ENCODE assay signal across 17 cellular contexts in the genomic region with DNA sequence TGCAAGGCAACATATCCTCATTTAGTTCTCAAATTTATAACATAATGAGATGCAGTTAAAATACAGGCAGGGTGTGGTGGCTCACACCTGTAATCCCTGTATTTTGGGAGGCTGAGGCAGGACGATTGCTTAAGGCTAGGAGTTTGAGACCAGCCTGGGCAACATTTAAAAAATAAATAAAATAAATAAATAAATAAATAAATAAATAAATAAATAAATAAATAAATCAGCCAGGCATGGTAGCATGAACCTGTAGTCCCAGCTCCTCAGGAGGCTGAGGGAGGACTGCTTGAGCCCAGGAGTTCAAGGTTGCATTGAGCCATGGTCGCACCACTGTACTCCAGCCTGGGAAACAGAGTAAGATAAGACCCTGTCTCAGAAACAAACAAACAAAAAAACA. TPM values are rescaled to one million over a fixed set of nuclear protein-coding genes. Genes with fewer than 3 reads are reported as not detected.
A peak's percentile ranks its signal among the peaks of the same experiment; 100 is the strongest.
DNase-seq lines count a peak whose midpoint lies in the region; ATAC-seq, FAIRE-seq and TF ChIP-seq lines count a peak whose summit lies in the region.
"Had no signal": no experiment of that assay in that cellular context is flagged by ENCODE, and none has a peak within 500 bp of the region (broad histone marks: within the 10 kb centered on the region; RNA-seq: fewer than 3 reads in every experiment).

No MANE protein-coding gene starts in this region.

- CTCF ChIA-PET in A549 (lab: Yijun Ruan, JAX), result interaction anchor here (0.5 to 0.6 kb wide), 2 partner anchors 50 to 189 kb away, joined by 3 read pairs; no protein-coding TSS in a partner anchor
- CTCF ChIA-PET in CD8-positive, alpha-beta memory T cell (lab: Charles Lee), result no interaction called here

- TF ChIP-seq POLR2A in A549 (IDR thresholded peaks at IDR 0.05; ENCODE audit: low read length) (no peak), transverse colon (IDR thresholded peaks at IDR 0.05) (no peak)

- intact Hi-C loops in transverse colon (cut with DNase I; ENCODE audit: low total_unique reads), result no loop called here

- no peaks in the 10 kb centered on the region for H3K27me3 Mint-ChIP-seq in CD8-positive, alpha-beta memory T cell
- H3K27me3 Mint-ChIP-seq in endothelial cell (ENCODE audit: unreplicated experiment), result peaks cover 4% of the 10 kb centered on the region
- H3K27me3 Mint-ChIP-seq: CD4-positive, alpha-beta T cell had no signal

- POLR2A ChIA-PET in A549 (lab: Yijun Ruan, JAX), result no interaction called here
- POLR2A ChIA-PET in CD8-positive, alpha-beta memory T cell (lab: Charles Lee), result no interaction called here

- H3K4me2 ChIP-seq in A549, result no peak overlapping the region

- H3K9me3 ChIP-seq in A549 (no peaks in the 10 kb centered on the region), transverse colon (no peaks in the 10 kb centered on the region)
- H3K9me3 ChIP-seq in CD8-positive, alpha-beta memory T cell (ENCODE audit: low read length), result no peaks in the 10 kb centered on the region
- H3K9me3 ChIP-seq: BE2C had no signal

- no peak overlapping the region for H3K27ac ChIP-seq in A549
- H3K27ac ChIP-seq in CD8-positive, alpha-beta memory T cell (ENCODE audit: low read depth, low read length), result no peak overlapping the region
- H3K27ac ChIP-seq in transverse colon, result peak overlapping the region; percentile 46 to 71 (median 63)
- H3K27ac ChIP-seq: HL-60 had no signal

- TF ChIP-seq CTCF in A549 (IDR thresholded peaks at IDR 0.05) (no peak), endothelial cell (IDR thresholded peaks at IDR 0.05; ENCODE audit: unreplicated experiment) (no peak), transverse colon (IDR thresholded peaks at IDR 0.05) (no peak)

- H3K9me3 Mint-ChIP-seq in CD8-positive, alpha-beta memory T cell, result no peaks in the 10 kb centered on the region
- H3K9me3 Mint-ChIP-seq in endothelial cell (ENCODE audit: unreplicated experiment), result no peaks in the 10 kb centered on the region
- H3K9me3 Mint-ChIP-seq: CD4-positive, alpha-beta T cell; H9 had no signal

- in situ Hi-C loops in transverse colon (cut with MboI; ENCODE audit: low pct_ligation_motif_present in 1 of 4, low pct_unique_long_range_greater_than_20kb in 1 of 4, low sequenced_read_pairs in 3 of 4), result no loop called here

- FAIRE-seq in A549 (lab: Jason Lieb, UNC), result no peak
- FAIRE-seq: H1 had no signal

- no peak for TF ChIP-seq EP300 in A549 (IDR thresholded peaks at IDR 0.05)
- no peak for TF ChIP-seq EP300 in transverse colon (IDR thresholded peaks at IDR 0.05; ENCODE audit: low read depth)

- no peaks in the 10 kb centered on the region for H3K27me3 ChIP-seq in CD8-positive, alpha-beta memory T cell (ENCODE audit: insufficient read depth, low read length, poor library complexity, severe bottlenecking)
- H3K27me3 ChIP-seq in transverse colon, result no peaks in the 10 kb centered on the region
- H3K27me3 ChIP-seq: BE2C had no signal

- peaks cover 4 to 67% (median 6%) of the 10 kb centered on the region in 3 donors for H3K36me3 Mint-ChIP-seq in CD8-positive, alpha-beta memory T cell
- H3K36me3 Mint-ChIP-seq in endothelial cell (ENCODE audit: low read depth, unreplicated experiment), result peaks cover 31% of the 10 kb centered on the region

- peaks cover 25% of the 10 kb centered on the region for H3K36me3 ChIP-seq in CD8-positive, alpha-beta memory T cell (ENCODE audit: insufficient read depth, low read length)
- H3K36me3 ChIP-seq in transverse colon, result peaks cover 0 to 28% (median 14%) of the 10 kb centered on the region in 4 donors

- WGBS in A549 (ENCODE audit: missing lambda C conversion rate), result 72% methylated on average over 2 of the region's 2 CpGs
- 76 to 90% methylated on average over 2 of the region's 2 CpGs for WGBS in transverse colon (ENCODE audit: low coverage in 1 of 2), 2 donors

- H3K4me3 ChIP-seq in A549 (no peak overlapping the region), transverse colon (no peak overlapping the region)
- no peak overlapping the region for H3K4me3 ChIP-seq in CD8-positive, alpha-beta memory T cell (ENCODE audit: low read length)

- peaks cover 0 to 4% (median under 1%) of the 10 kb centered on the region in 3 donors for H3K4me1 Mint-ChIP-seq in CD8-positive, alpha-beta memory T cell
- H3K4me1 Mint-ChIP-seq in endothelial cell (ENCODE audit: unreplicated experiment), result peaks cover 42% of the 10 kb centered on the region

- TF ChIP-seq RAD21 in A549 (conservative IDR thresholded peaks at IDR 0.05 in 1 of 2, IDR thresholded peaks at IDR 0.05 in 1 of 2), result no peak

- H3K4me1 ChIP-seq in A549 (no peaks in the 10 kb centered on the region), transverse colon (peaks cover 15 to 26% (median 21%) of the 10 kb centered on the region in 4 donors)
- no peaks in the 10 kb centered on the region for H3K4me1 ChIP-seq in CD8-positive, alpha-beta memory T cell (ENCODE audit: insufficient read depth, low read length)
- H3K4me1 ChIP-seq: BE2C had no signal

- no peak for DNase-seq in A549 (ENCODE audit: low read depth in 1 of 2, low spot score in 1 of 2)
- no peak for DNase-seq in CD8-positive, alpha-beta memory T cell
- DNase-seq in endothelial cell (ENCODE audit: low spot score), result no peak
- no peak for DNase-seq in transverse colon
- DNase-seq in stimulated activated CD4-positive, alpha-beta T cell treated with anti-CD3 and anti-CD28 coated beads, Interleukin-4, amount 100 ng/mL, for 4 hours, result no peak
- DNase-seq: 8988T; BE2C; C1 segment of cervical spinal cord; Calu3; CD4-positive, alpha-beta T cell; DMS79 treated with DMSO at 0.1 percent for 48 hours; GF-D8; H9 had no signal

- H3K4me3 Mint-ChIP-seq in CD8-positive, alpha-beta memory T cell, result no peak overlapping the region
- no peak overlapping the region for H3K4me3 Mint-ChIP-seq in endothelial cell (ENCODE audit: unreplicated experiment)
- H3K4me3 Mint-ChIP-seq: CD4-positive, alpha-beta T cell; H9 had no signal

- peak overlapping the region in 5 of 8 donors; percentile 6 to 60 (median 37) for H3K27ac Mint-ChIP-seq in CD8-positive, alpha-beta memory T cell
- H3K27ac Mint-ChIP-seq in endothelial cell (ENCODE audit: unreplicated experiment), result peak overlapping the region; percentile 96
- H3K27ac Mint-ChIP-seq: CD4-positive, alpha-beta T cell; H9 had no signal

- ATAC-seq in A549, result no peak
- no peak for ATAC-seq in HG02678 (IDR thresholded peaks at IDR 0.05; ENCODE audit: unreplicated experiment)
- no peak for ATAC-seq in esophagus mucosa

TF ChIP-seq in A549, 52 proteins besides CTCF, POLR2A, EP300 and RAD21:
- TF ChIP-seq, protein P1, sequence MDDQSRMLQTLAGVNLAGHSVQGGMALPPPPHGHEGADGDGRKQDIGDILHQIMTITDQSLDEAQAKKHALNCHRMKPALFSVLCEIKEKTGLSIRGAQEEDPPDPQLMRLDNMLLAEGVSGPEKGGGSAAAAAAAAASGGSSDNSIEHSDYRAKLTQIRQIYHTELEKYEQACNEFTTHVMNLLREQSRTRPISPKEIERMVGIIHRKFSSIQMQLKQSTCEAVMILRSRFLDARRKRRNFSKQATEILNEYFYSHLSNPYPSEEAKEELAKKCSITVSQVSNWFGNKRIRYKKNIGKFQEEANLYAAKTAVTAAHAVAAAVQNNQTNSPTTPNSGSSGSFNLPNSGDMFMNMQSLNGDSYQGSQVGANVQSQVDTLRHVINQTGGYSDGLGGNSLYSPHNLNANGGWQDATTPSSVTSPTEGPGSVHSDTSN (IDR thresholded peaks at IDR 0.05), result no peak
- TF ChIP-seq ZC3H11A (IDR thresholded peaks at IDR 0.05) (peak; percentile 84), KDM1A (IDR thresholded peaks at IDR 0.05; ENCODE audit: low read depth) (no peak), PHF8 (IDR thresholded peaks at IDR 0.05; ENCODE audit: borderline replicate concordance, low read depth) (no peak)

RNA-seq across cellular contexts. Expression of gene TCHP, which starts 39.4 kb away (rescaled TPM):
- polyA plus RNA-seq in A549 (2011; rRNA removed) (14.9 and 18.4 TPM in 2 replicates), A549 (2017; fragmentation: RNase III; extraction: RNeasy Plus Mini Kit Qiagen cat#74134 plus additional on column Dnase treatment) (25.4 to 35.8 TPM (median 33.4 TPM) in 3 replicates)
- polyA plus RNA-seq in A549 (2012; cell fraction: cytosol; rRNA removed), result 26.2 and 52.1 TPM in 2 replicates
- 36.8 and 38.8 TPM in 2 replicates for polyA plus RNA-seq in A549 (2012; cell fraction: nucleus; rRNA removed)
- 7.9 and 8.2 TPM in 2 replicates for polyA minus RNA-seq in A549 (2011; rRNA and poly(A)+ RNA removed)
- 10 to 100 TPM; 27.7 to 28.3 TPM for total RNA-seq in CD8-positive, alpha-beta memory T cell
- polyA plus RNA-seq in CD8-positive, alpha-beta memory T cell, result 18.6 TPM
- total RNA-seq in endothelial cell (ENCODE audit: unreplicated experiment) (20.8 TPM), transverse colon (10 to 100 TPM; 27.5 to 54.7 (median 30.7) TPM), esophagus mucosa (13.1 TPM)

RNA-seq across cellular contexts. Expression of gene GIT2, which starts 56.7 kb away (rescaled TPM):
- 38.0 and 44.3 TPM in 2 replicates for polyA plus RNA-seq in A549 (2011; rRNA removed)
- 18.8 and 21.3 TPM in 2 replicates for polyA plus RNA-seq in A549 (2012; cell fraction: cytosol; rRNA removed)
- 29.8 and 37.0 TPM in 2 replicates for polyA plus RNA-seq in A549 (2012; cell fraction: nucleus; rRNA removed)
- polyA plus RNA-seq in A549 (2017; fragmentation: RNase III; extraction: RNeasy Plus Mini Kit Qiagen cat#74134 plus additional on column Dnase treatment), result 17.9 to 19.1 TPM (median 18.5 TPM) in 3 replicates
- polyA minus RNA-seq in A549 (2011; rRNA and poly(A)+ RNA removed), result 40.5 and 41.4 TPM in 2 replicates
- total RNA-seq in CD8-positive, alpha-beta memory T cell, result 10 to 100 TPM; 52.0 to 54.4 TPM
- polyA plus RNA-seq in CD8-positive, alpha-beta memory T cell, result 93.0 TPM
- 89.1 TPM for total RNA-seq in endothelial cell (ENCODE audit: unreplicated experiment)
- total RNA-seq in transverse colon, result 10 to 100 TPM; 25.3 to 64.0 (median 44.0) TPM
- total RNA-seq in esophagus mucosa, result 16.3 TPM

RNA-seq across cellular contexts. Expression of gene GLTP, which starts 59.2 kb away (rescaled TPM):
- polyA plus RNA-seq in A549 (2011; rRNA removed) (18.8 and 19.2 TPM in 2 replicates), A549 (2017; fragmentation: RNase III; extraction: RNeasy Plus Mini Kit Qiagen cat#74134 plus additional on column Dnase treatment) (16.7 to 16.9 TPM (median 16.9 TPM) in 3 replicates)
- 14.9 and 19.2 TPM in 2 replicates for polyA plus RNA-seq in A549 (2012; cell fraction: cytosol; rRNA removed)
- 3.7 and 4.5 TPM in 2 replicates for polyA plus RNA-seq in A549 (2012; cell fraction: nucleus; rRNA removed)
- 49.3 and 53.3 TPM in 2 replicates for polyA minus RNA-seq in A549 (2011; rRNA and poly(A)+ RNA removed)
- 10 to 100 TPM; 39.3 to 42.7 TPM for total RNA-seq in CD8-positive, alpha-beta memory T cell
- polyA plus RNA-seq in CD8-positive, alpha-beta memory T cell, result 67.4 TPM
- total RNA-seq in endothelial cell (ENCODE audit: unreplicated experiment) (51.2 TPM), transverse colon (100 to 1,000 TPM in 3 of 4 donors, 10 to 100 TPM in 1; 35.6 to 287 (median 167) TPM), esophagus mucosa (362 TPM)

RNA-seq across cellular contexts. Expression of gene ANKRD13A, which starts 59.7 kb away (rescaled TPM):
- polyA plus RNA-seq in A549 (2011; rRNA removed) (19.8 and 23.8 TPM in 2 replicates), A549 (2017; fragmentation: RNase III; extraction: RNeasy Plus Mini Kit Qiagen cat#74134 plus additional on column Dnase treatment) (11.5 to 13.0 TPM (median 12.1 TPM) in 3 replicates)
- polyA plus RNA-seq in A549 (2012; cell fraction: cytosol; rRNA removed), result 12.6 and 20.6 TPM in 2 replicates
- polyA plus RNA-seq in A549 (2012; cell fraction: nucleus; rRNA removed), result 27.1 and 34.3 TPM in 2 replicates
- polyA minus RNA-seq in A549 (2011; rRNA and poly(A)+ RNA removed), result 21.4 and 28.1 TPM in 2 replicates
- 10 to 100 TPM; 38.1 to 41.1 TPM for total RNA-seq in CD8-positive, alpha-beta memory T cell
- polyA plus RNA-seq in CD8-positive, alpha-beta memory T cell, result 47.1 TPM
- total RNA-seq in endothelial cell (ENCODE audit: unreplicated experiment) (55.4 TPM), transverse colon (100 to 1,000 TPM in 3 of 4 donors, 10 to 100 TPM in 1; 96.1 to 189 (median 115) TPM), esophagus mucosa (31.8 TPM)

Comparison
In these comparisons a context has a peak if more than half of its experiments do, and no peak if none do; other contexts are left out.
1. H3K27ac ChIP-seq: peak in transverse colon (4 of 4); none in A549 (0 of 2) and CD8-positive, alpha-beta memory T cell (single experiment).